Comparison of ENCODE assay signal across 1 cellular context in the genomic region with DNA sequence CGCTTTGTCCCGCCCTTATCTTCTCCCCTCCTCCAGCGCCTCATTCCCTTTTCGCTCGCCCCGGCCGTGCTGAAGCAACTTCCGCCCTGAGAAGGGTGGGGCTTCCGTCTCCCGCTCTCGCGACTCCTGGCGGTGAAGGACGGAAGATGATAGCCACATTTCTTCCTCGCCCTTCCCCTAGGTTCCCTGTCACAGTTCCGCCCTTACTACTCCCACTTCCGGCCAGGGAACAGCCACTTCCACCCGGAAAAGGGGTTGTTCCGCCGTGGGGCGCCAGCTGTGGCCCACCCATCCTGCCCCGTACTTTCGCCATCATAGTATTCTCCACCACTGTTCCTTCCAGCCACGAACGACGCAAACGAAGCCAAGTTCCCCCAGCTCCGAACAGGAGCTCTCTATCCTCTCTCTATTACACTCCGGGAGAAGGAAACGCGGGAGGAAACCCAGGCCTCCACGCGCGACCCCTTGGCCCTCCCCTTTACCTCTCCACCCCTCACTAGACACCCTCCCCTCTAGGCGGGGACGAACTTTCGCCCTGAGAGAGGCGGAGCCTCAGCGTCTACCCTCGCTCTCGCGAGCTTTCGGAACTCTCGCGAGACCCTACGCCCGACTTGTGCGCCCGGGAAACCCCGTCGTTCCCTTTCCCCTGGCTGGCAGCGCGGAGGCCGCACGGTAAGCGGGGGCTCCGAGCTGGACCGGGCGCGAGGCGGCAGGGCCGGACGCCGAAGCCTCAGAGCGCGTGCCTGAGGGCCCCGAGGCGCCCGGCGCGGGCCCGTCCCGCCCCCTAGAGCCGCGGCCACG.
TF ChIP-seq lines count a peak whose summit lies in the region.

A gene (plus strand): TSS at position 638 of the 801 bp plus-strand sequence. CDS start 520 bp downstream, outside the sequence.

TF ChIP-seq in K562, 482 proteins besides CTCF, POLR2A, EP300 and RAD21 (continued from another document and continues in another):
- TF ChIP-seq, protein P1, sequence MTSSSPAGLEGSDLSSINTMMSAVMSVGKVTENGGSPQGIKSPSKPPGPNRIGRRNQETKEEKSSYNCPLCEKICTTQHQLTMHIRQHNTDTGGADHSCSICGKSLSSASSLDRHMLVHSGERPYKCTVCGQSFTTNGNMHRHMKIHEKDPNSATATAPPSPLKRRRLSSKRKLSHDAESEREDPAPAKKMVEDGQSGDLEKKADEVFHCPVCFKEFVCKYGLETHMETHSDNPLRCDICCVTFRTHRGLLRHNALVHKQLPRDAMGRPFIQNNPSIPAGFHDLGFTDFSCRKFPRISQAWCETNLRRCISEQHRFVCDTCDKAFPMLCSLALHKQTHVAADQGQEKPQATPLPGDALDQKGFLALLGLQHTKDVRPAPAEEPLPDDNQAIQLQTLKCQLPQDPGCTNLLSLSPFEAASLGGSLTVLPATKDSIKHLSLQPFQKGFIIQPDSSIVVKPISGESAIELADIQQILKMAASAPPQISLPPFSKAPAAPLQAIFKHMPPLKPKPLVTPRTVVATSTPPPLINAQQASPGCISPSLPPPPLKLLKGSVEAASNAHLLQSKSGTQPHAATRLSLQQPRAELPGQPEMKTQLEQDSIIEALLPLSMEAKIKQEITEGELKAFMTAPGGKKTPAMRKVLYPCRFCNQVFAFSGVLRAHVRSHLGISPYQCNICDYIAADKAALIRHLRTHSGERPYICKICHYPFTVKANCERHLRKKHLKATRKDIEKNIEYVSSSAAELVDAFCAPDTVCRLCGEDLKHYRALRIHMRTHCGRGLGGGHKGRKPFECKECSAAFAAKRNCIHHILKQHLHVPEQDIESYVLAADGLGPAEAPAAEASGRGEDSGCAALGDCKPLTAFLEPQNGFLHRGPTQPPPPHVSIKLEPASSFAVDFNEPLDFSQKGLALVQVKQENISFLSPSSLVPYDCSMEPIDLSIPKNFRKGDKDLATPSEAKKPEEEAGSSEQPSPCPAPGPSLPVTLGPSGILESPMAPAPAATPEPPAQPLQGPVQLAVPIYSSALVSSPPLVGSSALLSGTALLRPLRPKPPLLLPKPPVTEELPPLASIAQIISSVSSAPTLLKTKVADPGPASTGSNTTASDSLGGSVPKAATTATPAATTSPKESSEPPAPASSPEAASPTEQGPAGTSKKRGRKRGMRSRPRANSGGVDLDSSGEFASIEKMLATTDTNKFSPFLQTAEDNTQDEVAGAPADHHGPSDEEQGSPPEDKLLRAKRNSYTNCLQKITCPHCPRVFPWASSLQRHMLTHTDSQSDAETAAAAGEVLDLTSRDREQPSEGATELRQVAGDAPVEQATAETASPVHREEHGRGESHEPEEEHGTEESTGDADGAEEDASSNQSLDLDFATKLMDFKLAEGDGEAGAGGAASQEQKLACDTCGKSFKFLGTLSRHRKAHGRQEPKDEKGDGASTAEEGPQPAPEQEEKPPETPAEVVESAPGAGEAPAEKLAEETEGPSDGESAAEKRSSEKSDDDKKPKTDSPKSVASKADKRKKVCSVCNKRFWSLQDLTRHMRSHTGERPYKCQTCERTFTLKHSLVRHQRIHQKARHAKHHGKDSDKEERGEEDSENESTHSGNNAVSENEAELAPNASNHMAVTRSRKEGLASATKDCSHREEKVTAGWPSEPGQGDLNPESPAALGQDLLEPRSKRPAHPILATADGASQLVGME (CRISPR knock-in tag; IDR thresholded peaks at IDR 0.05): no peak
- TF ChIP-seq SNIP1 (IDR thresholded peaks at IDR 0.05; ENCODE audit: low read depth) (peak; percentile 38; the same call in 1 of the 2 replicates), ZNF146 (CRISPR knock-in tag; IDR thresholded peaks at IDR 0.05; ENCODE audit: unreplicated experiment) (no peak), KLF10 (CRISPR knock-in tag; IDR thresholded peaks at IDR 0.05) (no peak), RBM25 (IDR thresholded peaks at IDR 0.05; ENCODE audit: low read depth, low read length, severe bottlenecking) (peak; percentile 89), U2AF1 (optimal IDR thresholded peaks at IDR 0.05; ENCODE audit: low read depth, low read length) (no peak), KHSRP (IDR thresholded peaks at IDR 0.05) (no peak), KAT8 (IDR thresholded peaks at IDR 0.05; ENCODE audit: low read depth) (no peak; the same call in 1 of the 2 replicates), FOXK2 (conservative IDR thresholded peaks at IDR 0.05 in 1 of 2, IDR thresholded peaks at IDR 0.05 in 1 of 2; ENCODE audit: low read depth in 2 of 2) (peak; percentile 75 to 80), TCF3 (CRISPR knock-in tag; IDR thresholded peaks at IDR 0.05) (no peak; the same call in 1 of the 2 replicates), SMARCA5 (IDR thresholded peaks at IDR 0.05) (peak; percentile 91), ZC3H4 (CRISPR knock-in tag; IDR thresholded peaks at IDR 0.05; ENCODE audit: borderline replicate concordance) (no peak)
- TF ChIP-seq, protein P2, sequence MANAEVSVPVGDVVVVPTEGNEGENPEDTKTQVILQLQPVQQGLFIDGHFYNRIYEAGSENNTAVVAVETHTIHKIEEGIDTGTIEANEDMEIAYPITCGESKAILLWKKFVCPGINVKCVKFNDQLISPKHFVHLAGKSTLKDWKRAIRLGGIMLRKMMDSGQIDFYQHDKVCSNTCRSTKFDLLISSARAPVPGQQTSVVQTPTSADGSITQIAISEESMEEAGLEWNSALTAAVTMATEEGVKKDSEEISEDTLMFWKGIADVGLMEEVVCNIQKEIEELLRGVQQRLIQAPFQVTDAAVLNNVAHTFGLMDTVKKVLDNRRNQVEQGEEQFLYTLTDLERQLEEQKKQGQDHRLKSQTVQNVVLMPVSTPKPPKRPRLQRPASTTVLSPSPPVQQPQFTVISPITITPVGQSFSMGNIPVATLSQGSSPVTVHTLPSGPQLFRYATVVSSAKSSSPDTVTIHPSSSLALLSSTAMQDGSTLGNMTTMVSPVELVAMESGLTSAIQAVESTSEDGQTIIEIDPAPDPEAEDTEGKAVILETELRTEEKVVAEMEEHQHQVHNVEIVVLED (CRISPR knock-in tag; IDR thresholded peaks at IDR 0.05): peak; percentile 89
- TF ChIP-seq, protein P3, sequence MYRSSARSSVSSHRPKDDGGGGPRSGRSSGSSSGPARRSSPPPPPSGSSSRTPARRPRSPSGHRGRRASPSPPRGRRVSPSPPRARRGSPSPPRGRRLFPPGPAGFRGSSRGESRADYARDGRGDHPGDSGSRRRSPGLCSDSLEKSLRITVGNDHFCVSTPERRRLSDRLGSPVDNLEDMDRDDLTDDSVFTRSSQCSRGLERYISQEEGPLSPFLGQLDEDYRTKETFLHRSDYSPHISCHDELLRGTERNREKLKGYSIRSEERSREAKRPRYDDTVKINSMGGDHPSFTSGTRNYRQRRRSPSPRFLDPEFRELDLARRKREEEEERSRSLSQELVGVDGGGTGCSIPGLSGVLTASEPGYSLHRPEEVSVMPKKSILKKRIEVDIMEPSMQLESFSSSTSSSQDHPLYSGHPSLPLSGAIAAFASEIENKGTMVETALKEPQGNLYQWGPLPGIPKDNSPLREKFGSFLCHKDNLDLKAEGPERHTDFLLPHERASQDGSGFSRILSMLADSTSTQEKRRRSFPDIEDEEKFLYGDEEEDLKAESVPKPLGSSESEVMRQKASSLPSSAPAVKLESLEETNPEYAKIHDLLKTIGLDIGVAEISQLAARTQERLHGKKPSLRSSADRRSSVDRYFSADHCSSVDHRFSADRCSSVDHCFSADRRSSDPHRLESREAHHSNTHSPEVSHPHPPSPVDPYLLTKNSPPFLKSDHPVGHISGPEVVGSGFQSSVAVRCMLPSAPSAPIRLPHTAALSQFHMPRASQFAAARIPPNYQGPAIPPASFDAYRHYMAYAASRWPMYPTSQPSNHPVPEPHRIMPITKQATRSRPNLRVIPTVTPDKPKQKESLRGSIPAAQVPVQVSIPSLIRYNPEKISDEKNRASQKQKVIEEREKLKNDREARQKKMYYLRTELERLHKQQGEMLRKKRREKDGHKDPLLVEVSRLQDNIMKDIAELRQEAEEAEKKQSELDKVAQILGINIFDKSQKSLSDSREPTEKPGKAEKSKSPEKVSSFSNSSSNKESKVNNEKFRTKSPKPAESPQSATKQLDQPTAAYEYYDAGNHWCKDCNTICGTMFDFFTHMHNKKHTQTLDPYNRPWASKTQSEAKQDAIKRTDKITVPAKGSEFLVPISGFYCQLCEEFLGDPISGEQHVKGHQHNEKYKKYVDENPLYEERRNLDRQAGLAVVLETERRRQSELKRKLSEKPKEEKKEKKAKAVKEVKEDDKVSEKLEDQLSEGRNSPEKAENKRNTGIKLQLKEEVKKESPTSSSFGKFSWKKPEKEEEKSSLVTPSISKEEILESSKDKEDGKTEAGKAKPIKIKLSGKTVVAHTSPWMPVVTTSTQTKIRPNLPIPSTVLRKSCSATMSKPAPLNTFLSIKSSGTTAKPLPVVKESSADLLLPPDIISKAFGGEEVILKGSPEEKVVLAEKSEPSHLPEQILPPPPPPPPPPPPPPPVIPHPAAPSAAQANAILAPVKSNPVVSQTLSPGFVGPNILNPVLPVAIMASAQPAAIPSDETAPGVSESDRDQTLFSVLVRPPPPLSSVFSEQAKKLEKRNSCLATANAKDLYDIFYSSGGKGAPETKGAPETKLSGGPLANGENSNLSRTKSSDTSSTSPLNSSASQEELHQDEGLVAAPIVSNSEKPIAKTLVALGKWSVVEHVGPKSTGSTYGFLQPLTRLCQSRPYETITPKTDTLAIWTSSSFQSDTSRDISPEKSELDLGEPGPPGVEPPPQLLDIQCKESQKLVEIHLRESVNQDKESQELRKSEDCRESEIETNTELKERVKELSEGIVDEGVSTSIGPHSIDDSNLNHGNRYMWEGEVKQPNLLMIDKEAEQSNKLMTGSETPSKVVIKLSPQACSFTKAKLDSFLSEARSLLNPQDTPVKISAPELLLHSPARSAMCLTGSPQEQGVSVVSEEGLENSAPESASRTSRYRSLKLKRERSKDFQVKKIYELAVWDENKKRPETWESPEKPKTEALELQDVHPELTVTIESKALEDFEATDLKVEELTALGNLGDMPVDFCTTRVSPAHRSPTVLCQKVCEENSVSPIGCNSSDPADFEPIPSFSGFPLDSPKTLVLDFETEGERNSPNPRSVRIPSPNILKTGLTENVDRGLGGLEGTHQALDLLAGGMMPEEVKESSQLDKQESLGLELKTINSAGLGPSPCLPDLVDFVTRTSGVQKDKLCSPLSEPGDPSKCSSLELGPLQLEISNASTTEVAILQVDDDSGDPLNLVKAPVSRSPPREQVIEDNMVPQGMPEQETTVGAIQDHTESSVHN (IDR thresholded peaks at IDR 0.05; ENCODE audit: borderline replicate concordance in 1 of 2, low read depth in 1 of 2): 0 out of 4 replicates have a peak, but pooled peaks of 1 of the 2 experiments have one; percentile 37
- TF ChIP-seq, protein P4, sequence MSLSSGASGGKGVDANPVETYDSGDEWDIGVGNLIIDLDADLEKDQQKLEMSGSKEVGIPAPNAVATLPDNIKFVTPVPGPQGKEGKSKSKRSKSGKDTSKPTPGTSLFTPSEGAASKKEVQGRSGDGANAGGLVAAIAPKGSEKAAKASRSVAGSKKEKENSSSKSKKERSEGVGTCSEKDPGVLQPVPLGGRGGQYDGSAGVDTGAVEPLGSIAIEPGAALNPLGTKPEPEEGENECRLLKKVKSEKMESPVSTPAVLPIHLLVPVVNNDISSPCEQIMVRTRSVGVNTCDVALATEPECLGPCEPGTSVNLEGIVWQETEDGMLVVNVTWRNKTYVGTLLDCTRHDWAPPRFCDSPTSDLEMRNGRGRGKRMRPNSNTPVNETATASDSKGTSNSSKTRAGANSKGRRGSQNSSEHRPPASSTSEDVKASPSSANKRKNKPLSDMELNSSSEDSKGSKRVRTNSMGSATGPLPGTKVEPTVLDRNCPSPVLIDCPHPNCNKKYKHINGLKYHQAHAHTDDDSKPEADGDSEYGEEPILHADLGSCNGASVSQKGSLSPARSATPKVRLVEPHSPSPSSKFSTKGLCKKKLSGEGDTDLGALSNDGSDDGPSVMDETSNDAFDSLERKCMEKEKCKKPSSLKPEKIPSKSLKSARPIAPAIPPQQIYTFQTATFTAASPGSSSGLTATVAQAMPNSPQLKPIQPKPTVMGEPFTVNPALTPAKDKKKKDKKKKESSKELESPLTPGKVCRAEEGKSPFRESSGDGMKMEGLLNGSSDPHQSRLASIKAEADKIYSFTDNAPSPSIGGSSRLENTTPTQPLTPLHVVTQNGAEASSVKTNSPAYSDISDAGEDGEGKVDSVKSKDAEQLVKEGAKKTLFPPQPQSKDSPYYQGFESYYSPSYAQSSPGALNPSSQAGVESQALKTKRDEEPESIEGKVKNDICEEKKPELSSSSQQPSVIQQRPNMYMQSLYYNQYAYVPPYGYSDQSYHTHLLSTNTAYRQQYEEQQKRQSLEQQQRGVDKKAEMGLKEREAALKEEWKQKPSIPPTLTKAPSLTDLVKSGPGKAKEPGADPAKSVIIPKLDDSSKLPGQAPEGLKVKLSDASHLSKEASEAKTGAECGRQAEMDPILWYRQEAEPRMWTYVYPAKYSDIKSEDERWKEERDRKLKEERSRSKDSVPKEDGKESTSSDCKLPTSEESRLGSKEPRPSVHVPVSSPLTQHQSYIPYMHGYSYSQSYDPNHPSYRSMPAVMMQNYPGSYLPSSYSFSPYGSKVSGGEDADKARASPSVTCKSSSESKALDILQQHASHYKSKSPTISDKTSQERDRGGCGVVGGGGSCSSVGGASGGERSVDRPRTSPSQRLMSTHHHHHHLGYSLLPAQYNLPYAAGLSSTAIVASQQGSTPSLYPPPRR (CRISPR knock-in tag; IDR thresholded peaks at IDR 0.05; ENCODE audit: borderline replicate concordance): no peak
- TF ChIP-seq, protein P5, sequence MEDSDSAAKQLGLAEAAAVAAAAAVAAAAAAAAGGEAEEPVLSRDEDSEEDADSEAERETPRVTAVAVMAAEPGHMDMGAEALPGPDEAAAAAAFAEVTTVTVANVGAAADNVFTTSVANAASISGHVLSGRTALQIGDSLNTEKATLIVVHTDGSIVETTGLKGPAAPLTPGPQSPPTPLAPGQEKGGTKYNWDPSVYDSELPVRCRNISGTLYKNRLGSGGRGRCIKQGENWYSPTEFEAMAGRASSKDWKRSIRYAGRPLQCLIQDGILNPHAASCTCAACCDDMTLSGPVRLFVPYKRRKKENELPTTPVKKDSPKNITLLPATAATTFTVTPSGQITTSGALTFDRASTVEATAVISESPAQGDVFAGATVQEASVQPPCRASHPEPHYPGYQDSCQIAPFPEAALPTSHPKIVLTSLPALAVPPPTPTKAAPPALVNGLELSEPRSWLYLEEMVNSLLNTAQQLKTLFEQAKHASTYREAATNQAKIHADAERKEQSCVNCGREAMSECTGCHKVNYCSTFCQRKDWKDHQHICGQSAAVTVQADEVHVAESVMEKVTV (CRISPR knock-in tag; IDR thresholded peaks at IDR 0.05): no peak
- TF ChIP-seq, protein P6, sequence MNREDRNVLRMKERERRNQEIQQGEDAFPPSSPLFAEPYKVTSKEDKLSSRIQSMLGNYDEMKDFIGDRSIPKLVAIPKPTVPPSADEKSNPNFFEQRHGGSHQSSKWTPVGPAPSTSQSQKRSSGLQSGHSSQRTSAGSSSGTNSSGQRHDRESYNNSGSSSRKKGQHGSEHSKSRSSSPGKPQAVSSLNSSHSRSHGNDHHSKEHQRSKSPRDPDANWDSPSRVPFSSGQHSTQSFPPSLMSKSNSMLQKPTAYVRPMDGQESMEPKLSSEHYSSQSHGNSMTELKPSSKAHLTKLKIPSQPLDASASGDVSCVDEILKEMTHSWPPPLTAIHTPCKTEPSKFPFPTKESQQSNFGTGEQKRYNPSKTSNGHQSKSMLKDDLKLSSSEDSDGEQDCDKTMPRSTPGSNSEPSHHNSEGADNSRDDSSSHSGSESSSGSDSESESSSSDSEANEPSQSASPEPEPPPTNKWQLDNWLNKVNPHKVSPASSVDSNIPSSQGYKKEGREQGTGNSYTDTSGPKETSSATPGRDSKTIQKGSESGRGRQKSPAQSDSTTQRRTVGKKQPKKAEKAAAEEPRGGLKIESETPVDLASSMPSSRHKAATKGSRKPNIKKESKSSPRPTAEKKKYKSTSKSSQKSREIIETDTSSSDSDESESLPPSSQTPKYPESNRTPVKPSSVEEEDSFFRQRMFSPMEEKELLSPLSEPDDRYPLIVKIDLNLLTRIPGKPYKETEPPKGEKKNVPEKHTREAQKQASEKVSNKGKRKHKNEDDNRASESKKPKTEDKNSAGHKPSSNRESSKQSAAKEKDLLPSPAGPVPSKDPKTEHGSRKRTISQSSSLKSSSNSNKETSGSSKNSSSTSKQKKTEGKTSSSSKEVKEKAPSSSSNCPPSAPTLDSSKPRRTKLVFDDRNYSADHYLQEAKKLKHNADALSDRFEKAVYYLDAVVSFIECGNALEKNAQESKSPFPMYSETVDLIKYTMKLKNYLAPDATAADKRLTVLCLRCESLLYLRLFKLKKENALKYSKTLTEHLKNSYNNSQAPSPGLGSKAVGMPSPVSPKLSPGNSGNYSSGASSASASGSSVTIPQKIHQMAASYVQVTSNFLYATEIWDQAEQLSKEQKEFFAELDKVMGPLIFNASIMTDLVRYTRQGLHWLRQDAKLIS (CRISPR knock-in tag; IDR thresholded peaks at IDR 0.05): peak; percentile 59; the same call in 1 of the 2 replicates
